In genomic region chr4:1541449-1542225, GRCh38 we compare ENCODE assay signal across 32 cellular contexts.
DNase-seq lines count a peak whose midpoint lies in the region; ATAC-seq and TF ChIP-seq lines count a peak whose summit lies in the region.
"Had no signal": no experiment of that assay in that cellular context is flagged by ENCODE, and none has a peak within 500 bp of the region (broad histone marks: within the 10 kb centered on the region; RNA-seq: fewer than 3 reads in every experiment).

No MANE protein-coding gene starts in this region.

- peaks cover 0 to 4% (median 2%) of the 10 kb centered on the region in 3 donors for H3K27me3 Mint-ChIP-seq in immature natural killer cell (ENCODE audit: low read depth in 3 of 3)
- H3K27me3 Mint-ChIP-seq: activated CD4-positive, alpha-beta memory T cell treated with anti-CD3 and anti-CD28 coated beads, Interleukin-2, amount 10 ng/mL, durations not matched to agents 7 days and 5 days; activated T-helper 17 cell treated with anti-CD3 and anti-CD28 coated beads, Interleukin-2, amount 50 U/mL, for 72 hours had no signal

- ATAC-seq in left ventricle myocardium superior: peak; percentile 49
- ATAC-seq in psoas muscle: peak in 1 of 4 donors; percentile 17
- no peak for ATAC-seq in GM21529 (IDR thresholded peaks at IDR 0.05; ENCODE audit: unreplicated experiment)
- ATAC-seq: activated T-helper 17 cell treated with anti-CD3 and anti-CD28 coated beads, Interleukin-2, amount 50 U/mL, for 72 hours; effector memory CD8-positive, alpha-beta T cell; SK-N-SH treated with all-trans-retinoic acid at 6 μM for 48 hours had no signal

- DNase-seq in Daoy (ENCODE audit: low read depth) (peak; percentile 38), left ventricle myocardium superior (peak; percentile 40), psoas muscle (peak; percentile 14 to 47), NCI-H187 treated with DMSO at 0.1 percent for 48 hours (lab: John Stamatoyannopoulos, UW) (no peak), AML-193 (lab: John Stamatoyannopoulos, UW) (no peak), immature natural killer cell (no peak)
- DNase-seq: activated CD4-positive, alpha-beta memory T cell treated with anti-CD3 and anti-CD28 coated beads, Interleukin-2, amount 10 ng/mL, durations not matched to agents 7 days and 5 days; activated CD4-positive, CD25-positive, alpha-beta regulatory T cell treated with anti-CD3 and anti-CD28 coated beads, Interleukin-2, amount 50 U/mL, for 72 hours; activated CD8-positive, alpha-beta memory T cell treated with anti-CD3 and anti-CD28 coated beads, Interleukin-2, amount 50 U/mL, for 48 hours; activated naive CD4-positive, alpha-beta T cell treated with anti-CD3 and anti-CD28 coated beads, Interleukin-2, amount 50 U/mL, for 16 hours; amniotic stem cell; Caco-2; colonic mucosa; effector memory CD8-positive, alpha-beta T cell; erythroblast; GDM1; head of caudate nucleus; mesendoderm; NCI-H2029 treated with DMSO at 0.1 percent for 48 hours; NCI-H446; OCI-M1; small intestine; stimulated activated CD4-positive, alpha-beta T cell treated with anti-CD3 and anti-CD28 coated beads, Interleukin-1b, Interleukin-23, amount 100 ng/mL, for 48 hours; T-helper 17 cell had no signal

- H3K36me3 Mint-ChIP-seq in immature natural killer cell: no peaks in the 10 kb centered on the region

- H3K4me3 ChIP-seq in psoas muscle: no peak overlapping the region
- H3K4me3 ChIP-seq: BLaER1, colonic mucosa, HAP-1, tibial nerve had no signal

- WGBS in psoas muscle, 3 donors: 60 to 71% (median 63%) methylated on average over 30 of the region's 30 CpGs

- H3K4me3 Mint-ChIP-seq in immature natural killer cell: no peak overlapping the region
- H3K4me3 Mint-ChIP-seq: activated CD4-positive, alpha-beta memory T cell treated with anti-CD3 and anti-CD28 coated beads, Interleukin-2, amount 10 ng/mL, durations not matched to agents 7 days and 5 days; activated T-helper 17 cell treated with anti-CD3 and anti-CD28 coated beads, Interleukin-2, amount 50 U/mL, for 72 hours; effector memory CD8-positive, alpha-beta T cell; T-helper 17 cell had no signal

- no peak for TF ChIP-seq CTCF in VCaP (conservative IDR thresholded peaks at IDR 0.05)
- TF ChIP-seq CTCF in psoas muscle (IDR thresholded peaks at IDR 0.05): no peak

- peaks cover 0 to 8% (median 0%) of the 10 kb centered on the region in 3 donors for H3K27me3 ChIP-seq in psoas muscle (ENCODE audit: insufficient read depth in 3 of 3, low read length in 2 of 3)
- H3K27me3 ChIP-seq: BLaER1, colonic mucosa had no signal

- H3K27ac ChIP-seq in VCaP (peak overlapping the region; percentile 64), psoas muscle (no peak overlapping the region)
- H3K27ac ChIP-seq: BLaER1, colonic mucosa, HL-60, tibial nerve had no signal

- no peaks in the 10 kb centered on the region for H3K9me3 Mint-ChIP-seq in immature natural killer cell
- H3K9me3 Mint-ChIP-seq: activated CD4-positive, alpha-beta memory T cell treated with anti-CD3 and anti-CD28 coated beads, Interleukin-2, amount 10 ng/mL, durations not matched to agents 7 days and 5 days; activated T-helper 17 cell treated with anti-CD3 and anti-CD28 coated beads, Interleukin-2, amount 50 U/mL, for 72 hours; effector memory CD8-positive, alpha-beta T cell had no signal

- H3K4me1 Mint-ChIP-seq in immature natural killer cell: no peaks in the 10 kb centered on the region
- H3K4me1 Mint-ChIP-seq: activated T-helper 17 cell treated with anti-CD3 and anti-CD28 coated beads, Interleukin-2, amount 50 U/mL, for 72 hours had no signal

- H3K9me3 ChIP-seq in psoas muscle: no peaks in the 10 kb centered on the region
- H3K9me3 ChIP-seq: BLaER1, Caco-2, colonic mucosa, HAP-1, tibial nerve had no signal

- no peak overlapping the region for H3K27ac Mint-ChIP-seq in immature natural killer cell
- H3K27ac Mint-ChIP-seq: activated CD4-positive, alpha-beta memory T cell treated with anti-CD3 and anti-CD28 coated beads, Interleukin-2, amount 10 ng/mL, durations not matched to agents 7 days and 5 days; activated T-helper 17 cell treated with anti-CD3 and anti-CD28 coated beads, Interleukin-2, amount 50 U/mL, for 72 hours; T-helper 17 cell had no signal

- H3K36me3 ChIP-seq in psoas muscle (ENCODE audit: insufficient read depth in 1 of 2, low read depth in 1 of 2): no peaks in the 10 kb centered on the region
- H3K36me3 ChIP-seq: BLaER1, colonic mucosa, HAP-1, tibial nerve had no signal

- intact Hi-C loops in left ventricle myocardium superior (cut with micrococcal nuclease): no loop called here
- intact Hi-C loops in psoas muscle (cut with DNase I): no loop called here

- no peaks in the 10 kb centered on the region for H3K4me1 ChIP-seq in psoas muscle
- H3K4me1 ChIP-seq: Caco-2, HAP-1, tibial nerve had no signal

Comparison
In these comparisons a context has a peak if more than half of its experiments do, and no peak if none do; other contexts are left out.
1. DNase-seq: peak in Daoy (single experiment), left ventricle myocardium superior (single experiment) and psoas muscle (2 of 2); none in NCI-H187 treated with DMSO at 0.1 percent for 48 hours (single experiment), AML-193 (0 of 2) and immature natural killer cell (0 of 3).